Comparison of ENCODE assay signal across 2 cellular contexts in genomic region chr11:91773090-91773489, GRCh38.
TF ChIP-seq lines count a peak whose summit lies in the region.

No MANE protein-coding gene starts in this region.

TF ChIP-seq in liver, 16 proteins besides CTCF, POLR2A, EP300 and RAD21 (continued from another document):
- TF ChIP-seq, protein P1, sequence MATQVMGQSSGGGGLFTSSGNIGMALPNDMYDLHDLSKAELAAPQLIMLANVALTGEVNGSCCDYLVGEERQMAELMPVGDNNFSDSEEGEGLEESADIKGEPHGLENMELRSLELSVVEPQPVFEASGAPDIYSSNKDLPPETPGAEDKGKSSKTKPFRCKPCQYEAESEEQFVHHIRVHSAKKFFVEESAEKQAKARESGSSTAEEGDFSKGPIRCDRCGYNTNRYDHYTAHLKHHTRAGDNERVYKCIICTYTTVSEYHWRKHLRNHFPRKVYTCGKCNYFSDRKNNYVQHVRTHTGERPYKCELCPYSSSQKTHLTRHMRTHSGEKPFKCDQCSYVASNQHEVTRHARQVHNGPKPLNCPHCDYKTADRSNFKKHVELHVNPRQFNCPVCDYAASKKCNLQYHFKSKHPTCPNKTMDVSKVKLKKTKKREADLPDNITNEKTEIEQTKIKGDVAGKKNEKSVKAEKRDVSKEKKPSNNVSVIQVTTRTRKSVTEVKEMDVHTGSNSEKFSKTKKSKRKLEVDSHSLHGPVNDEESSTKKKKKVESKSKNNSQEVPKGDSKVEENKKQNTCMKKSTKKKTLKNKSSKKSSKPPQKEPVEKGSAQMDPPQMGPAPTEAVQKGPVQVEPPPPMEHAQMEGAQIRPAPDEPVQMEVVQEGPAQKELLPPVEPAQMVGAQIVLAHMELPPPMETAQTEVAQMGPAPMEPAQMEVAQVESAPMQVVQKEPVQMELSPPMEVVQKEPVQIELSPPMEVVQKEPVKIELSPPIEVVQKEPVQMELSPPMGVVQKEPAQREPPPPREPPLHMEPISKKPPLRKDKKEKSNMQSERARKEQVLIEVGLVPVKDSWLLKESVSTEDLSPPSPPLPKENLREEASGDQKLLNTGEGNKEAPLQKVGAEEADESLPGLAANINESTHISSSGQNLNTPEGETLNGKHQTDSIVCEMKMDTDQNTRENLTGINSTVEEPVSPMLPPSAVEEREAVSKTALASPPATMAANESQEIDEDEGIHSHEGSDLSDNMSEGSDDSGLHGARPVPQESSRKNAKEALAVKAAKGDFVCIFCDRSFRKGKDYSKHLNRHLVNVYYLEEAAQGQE (IDR thresholded peaks at IDR 0.05), result no peak
- no peak for TF ChIP-seq JUND (IDR thresholded peaks at IDR 0.05)
- no peak for TF ChIP-seq ATF3 (IDR thresholded peaks at IDR 0.05)
- no peak for TF ChIP-seq MAX (IDR thresholded peaks at IDR 0.05)
- TF ChIP-seq ZBTB33 (IDR thresholded peaks at IDR 0.05), result no peak
- no peak for TF ChIP-seq FOXA2 (IDR thresholded peaks at IDR 0.05)
- no peak for TF ChIP-seq YY1 (IDR thresholded peaks at IDR 0.05)
- TF ChIP-seq HNF4A (conservative IDR thresholded peaks at IDR 0.05), result no peak
- no peak for TF ChIP-seq HNF4G (IDR thresholded peaks at IDR 0.05)
- TF ChIP-seq SP1 (IDR thresholded peaks at IDR 0.05), result no peak
- no peak for TF ChIP-seq FOXA1 (IDR thresholded peaks at IDR 0.05)

TF ChIP-seq in HepG2, 621 proteins besides CTCF, POLR2A, EP300 and RAD21 (continued from another document):
- TF ChIP-seq, protein P2, sequence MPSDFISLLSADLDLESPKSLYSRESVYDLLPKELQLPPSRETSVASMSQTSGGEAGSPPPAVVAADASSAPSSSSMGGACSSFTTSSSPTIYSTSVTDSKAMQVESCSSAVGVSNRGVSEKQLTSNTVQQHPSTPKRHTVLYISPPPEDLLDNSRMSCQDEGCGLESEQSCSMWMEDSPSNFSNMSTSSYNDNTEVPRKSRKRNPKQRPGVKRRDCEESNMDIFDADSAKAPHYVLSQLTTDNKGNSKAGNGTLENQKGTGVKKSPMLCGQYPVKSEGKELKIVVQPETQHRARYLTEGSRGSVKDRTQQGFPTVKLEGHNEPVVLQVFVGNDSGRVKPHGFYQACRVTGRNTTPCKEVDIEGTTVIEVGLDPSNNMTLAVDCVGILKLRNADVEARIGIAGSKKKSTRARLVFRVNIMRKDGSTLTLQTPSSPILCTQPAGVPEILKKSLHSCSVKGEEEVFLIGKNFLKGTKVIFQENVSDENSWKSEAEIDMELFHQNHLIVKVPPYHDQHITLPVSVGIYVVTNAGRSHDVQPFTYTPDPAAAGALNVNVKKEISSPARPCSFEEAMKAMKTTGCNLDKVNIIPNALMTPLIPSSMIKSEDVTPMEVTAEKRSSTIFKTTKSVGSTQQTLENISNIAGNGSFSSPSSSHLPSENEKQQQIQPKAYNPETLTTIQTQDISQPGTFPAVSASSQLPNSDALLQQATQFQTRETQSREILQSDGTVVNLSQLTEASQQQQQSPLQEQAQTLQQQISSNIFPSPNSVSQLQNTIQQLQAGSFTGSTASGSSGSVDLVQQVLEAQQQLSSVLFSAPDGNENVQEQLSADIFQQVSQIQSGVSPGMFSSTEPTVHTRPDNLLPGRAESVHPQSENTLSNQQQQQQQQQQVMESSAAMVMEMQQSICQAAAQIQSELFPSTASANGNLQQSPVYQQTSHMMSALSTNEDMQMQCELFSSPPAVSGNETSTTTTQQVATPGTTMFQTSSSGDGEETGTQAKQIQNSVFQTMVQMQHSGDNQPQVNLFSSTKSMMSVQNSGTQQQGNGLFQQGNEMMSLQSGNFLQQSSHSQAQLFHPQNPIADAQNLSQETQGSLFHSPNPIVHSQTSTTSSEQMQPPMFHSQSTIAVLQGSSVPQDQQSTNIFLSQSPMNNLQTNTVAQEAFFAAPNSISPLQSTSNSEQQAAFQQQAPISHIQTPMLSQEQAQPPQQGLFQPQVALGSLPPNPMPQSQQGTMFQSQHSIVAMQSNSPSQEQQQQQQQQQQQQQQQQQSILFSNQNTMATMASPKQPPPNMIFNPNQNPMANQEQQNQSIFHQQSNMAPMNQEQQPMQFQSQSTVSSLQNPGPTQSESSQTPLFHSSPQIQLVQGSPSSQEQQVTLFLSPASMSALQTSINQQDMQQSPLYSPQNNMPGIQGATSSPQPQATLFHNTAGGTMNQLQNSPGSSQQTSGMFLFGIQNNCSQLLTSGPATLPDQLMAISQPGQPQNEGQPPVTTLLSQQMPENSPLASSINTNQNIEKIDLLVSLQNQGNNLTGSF (CRISPR knock-in tag; IDR thresholded peaks at IDR 0.05), result no peak
- TF ChIP-seq ZNF703 (CRISPR knock-in tag; IDR thresholded peaks at IDR 0.05; ENCODE audit: borderline replicate concordance) (no peak), ZNF263 (CRISPR knock-in tag; IDR thresholded peaks at IDR 0.05) (no peak), ONECUT2 (CRISPR knock-in tag; IDR thresholded peaks at IDR 0.05) (no peak), EHMT2 (IDR thresholded peaks at IDR 0.05; ENCODE audit: borderline replicate concordance, low read depth, low read length) (no peak)
- TF ChIP-seq, protein P3, sequence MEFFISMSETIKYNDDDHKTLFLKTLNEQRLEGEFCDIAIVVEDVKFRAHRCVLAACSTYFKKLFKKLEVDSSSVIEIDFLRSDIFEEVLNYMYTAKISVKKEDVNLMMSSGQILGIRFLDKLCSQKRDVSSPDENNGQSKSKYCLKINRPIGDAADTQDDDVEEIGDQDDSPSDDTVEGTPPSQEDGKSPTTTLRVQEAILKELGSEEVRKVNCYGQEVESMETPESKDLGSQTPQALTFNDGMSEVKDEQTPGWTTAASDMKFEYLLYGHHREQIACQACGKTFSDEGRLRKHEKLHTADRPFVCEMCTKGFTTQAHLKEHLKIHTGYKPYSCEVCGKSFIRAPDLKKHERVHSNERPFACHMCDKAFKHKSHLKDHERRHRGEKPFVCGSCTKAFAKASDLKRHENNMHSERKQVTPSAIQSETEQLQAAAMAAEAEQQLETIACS (CRISPR knock-in tag; IDR thresholded peaks at IDR 0.05), result no peak
